8 cellular contexts compared by ENCODE assay signal in the genomic region with DNA sequence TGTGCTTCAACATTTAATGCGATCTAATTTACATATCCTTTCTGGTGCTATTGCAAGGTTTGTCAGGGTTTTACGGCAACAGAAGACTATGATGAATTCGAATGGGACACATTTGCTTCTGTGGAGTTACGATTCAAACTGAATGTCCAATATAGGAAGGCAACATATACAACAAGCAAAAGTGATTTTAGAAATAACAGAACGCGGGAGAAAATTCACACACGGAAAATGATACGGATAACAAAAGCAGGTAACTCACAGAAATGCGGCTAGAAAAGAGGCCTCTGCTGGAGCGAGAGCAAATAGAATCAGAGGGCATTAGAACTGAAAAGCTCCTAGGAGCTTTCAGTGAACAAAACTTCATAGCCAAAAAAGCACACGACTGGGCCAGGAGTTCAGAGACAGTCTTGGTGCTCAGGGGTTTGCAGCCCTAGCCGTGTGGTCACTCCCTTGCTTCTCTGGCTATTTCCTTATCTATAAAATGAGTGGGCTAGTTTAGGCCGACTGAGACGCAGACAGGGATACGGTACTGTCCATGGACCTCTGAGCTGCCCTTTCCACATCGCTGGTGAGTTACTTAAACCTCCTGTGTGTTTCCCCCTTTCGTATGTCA. TPM values are rescaled to one million over a fixed set of nuclear protein-coding genes. Genes with fewer than 3 reads are reported as not detected.
DNase-seq lines count a peak whose midpoint lies in the region; ATAC-seq and TF ChIP-seq lines count a peak whose summit lies in the region.

No MANE protein-coding gene starts in this region.

- H3K27me3 ChIP-seq in DND-41 (ENCODE audit: insufficient read depth, low read length, poor library complexity) (no peaks in the 10 kb centered on the region), fibroblast of lung (ENCODE audit: control insufficient read depth, insufficient read depth, low read length) (no peaks in the 10 kb centered on the region)

- peaks cover 21% of the 10 kb centered on the region for H3K4me1 ChIP-seq in DND-41 (ENCODE audit: insufficient read depth, low read length)
- no peaks in the 10 kb centered on the region for H3K4me1 ChIP-seq in fibroblast of lung (ENCODE audit: control insufficient read depth, extremely low read depth, insufficient read depth, low read length)

- peak overlapping the region; percentile 75 for H3K27ac ChIP-seq in DND-41 (ENCODE audit: low read length)
- H3K27ac ChIP-seq in fibroblast of lung (ENCODE audit: insufficient read depth, low read length) = peak overlapping the region; percentile 100

- peak overlapping the region; percentile 74 for H3K4me2 ChIP-seq in DND-41 (ENCODE audit: insufficient read depth, low read length)
- peak overlapping the region; percentile 99 for H3K4me2 ChIP-seq in fibroblast of lung (ENCODE audit: extremely low read depth, insufficient read depth, low read length)

- ATAC-seq in DND-41 (ENCODE audit: insufficient read depth, low read depth) (peak; percentile 46), GM19372 (IDR thresholded peaks at IDR 0.05; ENCODE audit: low read depth, unreplicated experiment) (peak; percentile 39), HG03439 (IDR thresholded peaks at IDR 0.05; ENCODE audit: unreplicated experiment) (peak; percentile 38), omental fat pad (ENCODE audit: low FRiP score) (peak; percentile 80)

- peaks cover 22% of the 10 kb centered on the region for H3K4me1 Mint-ChIP-seq in T-helper 2 cell treated with Interferon-gamma antibody and Interleukin-4, amounts not matched to agents 5 μg/mL and 100 μg/mL, for 36 hours (ENCODE audit: low read depth)

- H3K79me2 ChIP-seq in DND-41 (ENCODE audit: insufficient read depth, low read length) = peaks cover 36% of the 10 kb centered on the region
- peaks cover 22% of the 10 kb centered on the region for H3K79me2 ChIP-seq in fibroblast of lung (ENCODE audit: control insufficient read depth, insufficient read depth, low read length)

- peak overlapping the region; percentile 99 for H3K27ac Mint-ChIP-seq in T-helper 2 cell treated with Interferon-gamma antibody and Interleukin-4, amounts not matched to agents 5 μg/mL and 100 μg/mL, for 36 hours

- TF ChIP-seq CTCF in DND-41 (IDR thresholded peaks at IDR 0.05; ENCODE audit: borderline replicate concordance, extremely low read depth, low read length, poor library complexity, severe bottlenecking) (no peak), fibroblast of lung (conservative IDR thresholded peaks at IDR 0.05 in 1 of 2, IDR thresholded peaks at IDR 0.05 in 1 of 2; ENCODE audit: low read depth in 1 of 2, low read length in 2 of 2) (no peak), omental fat pad (IDR thresholded peaks at IDR 0.05) (no peak)

- H3K4me3 ChIP-seq in DND-41 (ENCODE audit: low read depth in 1 of 2, low read length in 2 of 2) = peak overlapping the region; percentile 83 to 93
- H3K4me3 ChIP-seq in fibroblast of lung (replicated peaks in 1 of 4; ENCODE audit: control extremely low read depth in 1 of 4, insufficient read depth in 1 of 4, low read depth in 3 of 4, low read length in 4 of 4) = peak overlapping the region; percentile 94 to 99 (median 96)

- H3K9ac ChIP-seq in DND-41 (ENCODE audit: low read depth, low read length) (peak overlapping the region; percentile 84), fibroblast of lung (ENCODE audit: insufficient read depth, low read length) (peak overlapping the region; percentile 98)

- H4K20me1 ChIP-seq in DND-41 (ENCODE audit: insufficient read depth, low read length) (peaks cover 6% of the 10 kb centered on the region; the same call in 1 of the 2 replicates), fibroblast of lung (ENCODE audit: control insufficient read depth, extremely low read depth, insufficient read depth, low read length) (no peaks in the 10 kb centered on the region)

- H3K4me3 Mint-ChIP-seq in T-helper 2 cell treated with Interferon-gamma antibody and Interleukin-4, amounts not matched to agents 5 μg/mL and 100 μg/mL, for 36 hours = peak overlapping the region; percentile 94

- H3K9me3 ChIP-seq in DND-41 (ENCODE audit: insufficient read depth, low read length, severe bottlenecking) (no peaks in the 10 kb centered on the region), fibroblast of lung (ENCODE audit: control insufficient read depth, insufficient read depth, low read depth, low read length) (no peaks in the 10 kb centered on the region)

- DNase-seq in DND-41 (no peak), fibroblast of lung (ENCODE audit: low read depth in 2 of 2) (peak; percentile 30 to 73), omental fat pad (ENCODE audit: low spot score) (no peak), medulla oblongata (ENCODE audit: extremely low spot score) (no peak), 8988T (no peak)
- DNase-seq in T-helper 2 cell treated with Interferon-gamma antibody and Interleukin-4, amounts not matched to agents 5 μg/mL and 100 μg/mL, for 36 hours (ENCODE audit: low spot score) = no peak

- H3K9me3 Mint-ChIP-seq in T-helper 2 cell treated with Interferon-gamma antibody and Interleukin-4, amounts not matched to agents 5 μg/mL and 100 μg/mL, for 36 hours = no peaks in the 10 kb centered on the region

- H3K36me3 Mint-ChIP-seq in T-helper 2 cell treated with Interferon-gamma antibody and Interleukin-4, amounts not matched to agents 5 μg/mL and 100 μg/mL, for 36 hours (ENCODE audit: low read depth) = peaks cover 4% of the 10 kb centered on the region

- H2AFZ ChIP-seq in DND-41 (ENCODE audit: low read depth, low read length) (peak overlapping the region; percentile 83), fibroblast of lung (ENCODE audit: low read length) (peak overlapping the region; percentile 99)

- H3K27me3 Mint-ChIP-seq in T-helper 2 cell treated with Interferon-gamma antibody and Interleukin-4, amounts not matched to agents 5 μg/mL and 100 μg/mL, for 36 hours (ENCODE audit: low read depth) = peaks cover 10% of the 10 kb centered on the region

- H3K36me3 ChIP-seq in DND-41 (ENCODE audit: insufficient read depth, low read length) (peaks cover 3% of the 10 kb centered on the region; the same call in 1 of the 2 replicates), fibroblast of lung (ENCODE audit: control insufficient read depth, insufficient read depth, low read length) (no peaks in the 10 kb centered on the region)

RNA-seq across cellular contexts. Expression of a gene that starts 0.6 kb away (rescaled TPM):
- total RNA-seq in fibroblast of lung = 80.9 and 98.6 TPM in 2 replicates
- 70.1 and 111 TPM in 2 replicates for polyA plus RNA-seq in fibroblast of lung
- 60.5 and 81.7 TPM in 2 replicates for polyA plus RNA-seq in fibroblast of lung (2012)
- polyA minus RNA-seq in fibroblast of lung (ENCODE audit: low replicate concordance) = 19.4 and 25.8 TPM in 2 replicates
- total RNA-seq in omental fat pad = 10 to 100 TPM; 65.0 to 77.0 (median 72.3) TPM

Comparison
In these comparisons a context has a peak if more than half of its experiments do, and no peak if none do; other contexts are left out.
1. DNase-seq: peak in fibroblast of lung (2 of 2); none in DND-41 (single experiment), T-helper 2 cell treated with Interferon-gamma antibody and Interleukin-4, amounts not matched to agents 5 μg/mL and 100 μg/mL, for 36 hours (single experiment), omental fat pad (single experiment), medulla oblongata (single experiment) and 8988T (single experiment).
2. Peak in every context shown above with its lines, with median percentiles within 50 percentile points of each other: ATAC-seq.